9 cellular contexts compared by ENCODE assay signal in the genomic region with DNA sequence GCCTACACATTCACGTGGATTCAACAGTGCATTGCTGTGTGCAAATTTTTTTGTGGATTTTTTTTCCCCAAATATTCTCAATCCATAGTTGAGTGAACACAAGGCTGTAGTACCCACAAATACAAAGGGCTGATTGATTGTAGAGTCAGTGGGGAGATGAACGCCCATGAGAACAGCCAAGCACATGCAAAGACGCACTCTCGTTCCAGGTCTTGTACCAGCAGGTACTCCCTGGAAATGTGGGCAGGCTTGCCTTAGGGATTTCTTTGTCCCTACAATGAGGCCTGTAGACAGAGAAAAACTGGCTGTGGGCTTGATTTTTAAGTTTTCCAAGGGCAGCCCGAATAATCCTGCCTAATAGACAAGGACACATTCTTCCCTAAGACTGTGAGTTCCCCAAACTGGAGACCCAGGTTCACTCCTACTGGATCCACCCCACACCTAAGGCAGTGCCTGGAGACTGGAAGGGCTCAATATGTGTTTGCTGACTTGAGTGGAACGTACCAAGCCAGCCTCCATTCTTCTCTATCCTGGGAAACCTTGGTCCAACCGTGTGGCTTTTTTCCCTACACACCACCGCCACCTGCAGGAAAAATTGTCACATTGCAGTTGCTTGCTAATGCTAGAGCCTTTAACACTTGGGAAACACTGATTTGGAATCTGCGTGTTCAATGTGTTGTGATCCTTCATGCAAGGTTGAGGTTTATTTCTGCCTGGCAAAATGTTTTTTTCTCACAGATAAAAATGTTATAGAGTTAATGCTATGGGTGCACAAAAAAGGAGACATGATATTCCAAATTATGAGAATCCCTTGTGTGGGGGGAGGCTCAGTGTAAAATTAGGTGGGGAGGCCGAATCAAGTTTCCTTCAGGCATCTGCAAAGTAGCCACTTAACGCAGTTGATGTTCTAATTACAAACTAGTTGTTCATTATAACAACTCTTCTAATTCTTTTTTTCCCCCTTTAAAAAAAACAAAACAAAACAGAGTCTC. TPM values are rescaled to one million over a fixed set of nuclear protein-coding genes. Genes with fewer than 3 reads are reported as not detected.
DNase-seq lines count a peak whose midpoint lies in the region; ATAC-seq lines count a peak whose summit lies in the region.
"Had no signal": no experiment of that assay in that cellular context is flagged by ENCODE, and none has a peak within 500 bp of the region (broad histone marks: within the 10 kb centered on the region; RNA-seq: fewer than 3 reads in every experiment).

No MANE protein-coding gene starts in this region.

- no peaks in the 10 kb centered on the region for H3K9me3 Mint-ChIP-seq in activated T-helper 2 cell treated with anti-CD3 and anti-CD28 coated beads, Interferon-gamma antibody, Interleukin-2, Interleukin-4, amounts not matched to agents 10 μg/mL and 5 μg/mL and 100 μg/mL, durations not matched to agents 14 hours and 24 hours and 36 hours
- H3K9me3 Mint-ChIP-seq: CD4-positive, CD25-positive, alpha-beta regulatory T cell had no signal

- no peaks in the 10 kb centered on the region for H3K27me3 Mint-ChIP-seq in activated T-helper 2 cell treated with anti-CD3 and anti-CD28 coated beads, Interferon-gamma antibody, Interleukin-2, Interleukin-4, amounts not matched to agents 10 μg/mL and 5 μg/mL and 100 μg/mL, durations not matched to agents 14 hours and 24 hours and 36 hours (ENCODE audit: low read depth)
- H3K27me3 Mint-ChIP-seq: CD4-positive, CD25-positive, alpha-beta regulatory T cell had no signal

- peak; percentile 66 for ATAC-seq in HG02885 (IDR thresholded peaks at IDR 0.05; ENCODE audit: poor library complexity, unreplicated experiment)
- ATAC-seq in left cardiac atrium = peak; percentile 60 to 68

- intact Hi-C loops in activated T-helper 2 cell treated with anti-CD3 and anti-CD28 coated beads, Interferon-gamma antibody, Interleukin-2, Interleukin-4, amounts not matched to agents 10 μg/mL and 5 μg/mL and 100 μg/mL, durations not matched to agents 14 hours and 24 hours and 36 hours (cut with micrococcal nuclease) = loop anchor here (10.0 kb wide), 1 partner anchor 601 kb away; no protein-coding TSS in a partner anchor
- intact Hi-C loops in left cardiac atrium (cut with DNase I) = loop anchor here (2.0 to 10.0 kb wide), 3 partner anchors 91 to 601 kb away; no protein-coding TSS in a partner anchor

- no peak overlapping the region for H3K27ac Mint-ChIP-seq in activated T-helper 2 cell treated with anti-CD3 and anti-CD28 coated beads, Interferon-gamma antibody, Interleukin-2, Interleukin-4, amounts not matched to agents 10 μg/mL and 5 μg/mL and 100 μg/mL, durations not matched to agents 14 hours and 24 hours and 36 hours
- H3K27ac Mint-ChIP-seq: CD4-positive, CD25-positive, alpha-beta regulatory T cell had no signal

- H3K4me3 Mint-ChIP-seq in activated T-helper 2 cell treated with anti-CD3 and anti-CD28 coated beads, Interferon-gamma antibody, Interleukin-2, Interleukin-4, amounts not matched to agents 10 μg/mL and 5 μg/mL and 100 μg/mL, durations not matched to agents 14 hours and 24 hours and 36 hours (ENCODE audit: low read depth) = no peak overlapping the region
- H3K4me3 Mint-ChIP-seq: CD4-positive, CD25-positive, alpha-beta regulatory T cell had no signal

- peak; percentile 72 for DNase-seq in SIG-M5 treated with dmso at 0.1 percent for 504 hours (lab: John Stamatoyannopoulos, UW; ENCODE audit: unreplicated experiment)
- DNase-seq in SIG-M5 (lab: John Stamatoyannopoulos, UW) = no peak
- DNase-seq in NCI-H226 = peak; percentile 65
- peak; percentile 8 for DNase-seq in activated T-helper 2 cell treated with anti-CD3 and anti-CD28 coated beads, Interferon-gamma antibody, Interleukin-2, Interleukin-4, amounts not matched to agents 10 μg/mL and 5 μg/mL and 100 μg/mL, durations not matched to agents 14 hours and 24 hours and 36 hours (ENCODE audit: low spot score)
- peak; percentile 36 for DNase-seq in left cardiac atrium
- peak; percentile 48 for DNase-seq in renal cortical epithelial cell (ENCODE audit: low read depth)
- no peak for DNase-seq in activated CD4-positive, CD25-positive, alpha-beta regulatory T cell treated with anti-CD3 and anti-CD28 coated beads, Interleukin-2, amount 50 U/mL, for 72 hours

- no peaks in the 10 kb centered on the region for H3K4me1 Mint-ChIP-seq in activated T-helper 2 cell treated with anti-CD3 and anti-CD28 coated beads, Interferon-gamma antibody, Interleukin-2, Interleukin-4, amounts not matched to agents 10 μg/mL and 5 μg/mL and 100 μg/mL, durations not matched to agents 14 hours and 24 hours and 36 hours (ENCODE audit: low read depth)
- H3K4me1 Mint-ChIP-seq: CD4-positive, CD25-positive, alpha-beta regulatory T cell had no signal

- no peaks in the 10 kb centered on the region for H3K36me3 Mint-ChIP-seq in activated T-helper 2 cell treated with anti-CD3 and anti-CD28 coated beads, Interferon-gamma antibody, Interleukin-2, Interleukin-4, amounts not matched to agents 10 μg/mL and 5 μg/mL and 100 μg/mL, durations not matched to agents 14 hours and 24 hours and 36 hours (ENCODE audit: low read depth)
- H3K36me3 Mint-ChIP-seq: CD4-positive, CD25-positive, alpha-beta regulatory T cell had no signal

RNA-seq across cellular contexts. Expression of a gene that starts 49.3 kb away (rescaled TPM):
- total RNA-seq in activated T-helper 2 cell treated with anti-CD3 and anti-CD28 coated beads, Interferon-gamma antibody, Interleukin-2, Interleukin-4, amounts not matched to agents 10 μg/mL and 5 μg/mL and 100 μg/mL, durations not matched to agents 14 hours and 24 hours and 36 hours = not detected in 2 replicates
- not detected for total RNA-seq in left cardiac atrium
- not detected in 2 replicates for total RNA-seq in renal cortical epithelial cell
- total RNA-seq: CD4-positive, CD25-positive, alpha-beta regulatory T cell had no signal

Comparison
In these comparisons a context has a peak if more than half of its experiments do, and no peak if none do; other contexts are left out.
1. DNase-seq: peak in SIG-M5 treated with dmso at 0.1 percent for 504 hours (single experiment), NCI-H226 (single experiment), activated T-helper 2 cell treated with anti-CD3 and anti-CD28 coated beads, Interferon-gamma antibody, Interleukin-2, Interleukin-4, amounts not matched to agents 10 μg/mL and 5 μg/mL and 100 μg/mL, durations not matched to agents 14 hours and 24 hours and 36 hours (single experiment), left cardiac atrium (single experiment) and renal cortical epithelial cell (single experiment); none in SIG-M5 (single experiment) and activated CD4-positive, CD25-positive, alpha-beta regulatory T cell treated with anti-CD3 and anti-CD28 coated beads, Interleukin-2, amount 50 U/mL, for 72 hours (single experiment).